13 cellular contexts compared by ENCODE assay signal in the genomic region with DNA sequence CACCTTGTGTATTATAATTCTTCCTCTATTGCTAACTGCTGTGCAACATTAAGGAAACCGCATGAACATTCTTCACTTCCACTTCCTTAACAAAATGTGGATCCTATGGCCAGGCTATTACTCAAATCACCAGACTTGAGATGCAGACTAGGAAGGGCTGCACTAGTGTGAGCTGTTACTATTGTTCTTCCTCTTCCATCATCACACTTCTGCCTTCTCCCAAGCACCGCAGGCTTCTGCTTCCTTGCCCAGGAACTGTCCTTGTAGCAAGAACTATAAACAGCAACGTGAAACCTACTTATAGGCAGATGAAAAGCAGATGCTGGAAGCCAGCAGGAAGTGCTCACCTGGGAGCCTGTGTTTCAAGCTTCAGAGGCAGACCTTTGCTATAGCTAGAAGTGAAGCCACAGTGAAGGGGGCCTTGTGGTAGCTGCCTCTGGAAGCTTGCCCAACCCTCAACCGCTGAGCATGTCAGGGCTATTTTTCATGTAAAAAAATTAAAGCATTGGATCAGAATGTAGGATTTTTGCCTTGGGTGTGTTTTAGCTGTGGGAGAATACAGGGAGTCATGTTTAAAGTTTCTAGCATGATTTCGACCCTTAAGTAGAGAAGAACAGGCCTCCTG. TPM values are rescaled to one million over a fixed set of nuclear protein-coding genes. Genes with fewer than 3 reads are reported as not detected.
DNase-seq lines count a peak whose midpoint lies in the region; ATAC-seq and TF ChIP-seq lines count a peak whose summit lies in the region.
"Had no signal": no experiment of that assay in that cellular context is flagged by ENCODE, and none has a peak within 500 bp of the region (broad histone marks: within the 10 kb centered on the region; RNA-seq: fewer than 3 reads in every experiment).

No MANE protein-coding gene starts in this region.

- H3K27me3 Mint-ChIP-seq in CD14-positive monocyte (ENCODE audit: low read depth in 3 of 3), result peaks cover 0 to 2% (median 0%) of the 10 kb centered on the region in 3 donors

- TF ChIP-seq CTCF in CD14-positive monocyte (IDR thresholded peaks at IDR 0.05), result no peak
- TF ChIP-seq CTCF in GM13976 (IDR thresholded peaks at IDR 0.05; ENCODE audit: borderline replicate concordance, control extremely low read depth, extremely low read depth, insufficient read depth, missing control alignments), result no peak
- TF ChIP-seq CTCF in transverse colon (IDR thresholded peaks at IDR 0.05), result no peak

- H3K27ac Mint-ChIP-seq in CD14-positive monocyte, result peak overlapping the region; percentile 58 to 90 (median 82)
- H3K27ac Mint-ChIP-seq: activated naive CD8-positive, alpha-beta T cell had no signal

- no peak overlapping the region for H3K4me3 ChIP-seq in right cardiac atrium (ENCODE audit: low read length)
- H3K4me3 ChIP-seq in effector memory CD4-positive, alpha-beta T cell (ENCODE audit: insufficient read depth, low read depth, low read length, poor library complexity, severe bottlenecking), result no peak overlapping the region
- no peak overlapping the region for H3K4me3 ChIP-seq in transverse colon

- 62% methylated on average over 5 of the region's 5 CpGs for WGBS in right cardiac atrium
- 50 to 54% methylated on average over 5 of the region's 5 CpGs for WGBS in transverse colon (ENCODE audit: low coverage in 1 of 2), 2 donors

- no peak for TF ChIP-seq EP300 in transverse colon (IDR thresholded peaks at IDR 0.05; ENCODE audit: low read depth)

- no peaks in the 10 kb centered on the region for H3K36me3 ChIP-seq in effector memory CD4-positive, alpha-beta T cell (ENCODE audit: control insufficient read depth, insufficient read depth, low read length)
- no peaks in the 10 kb centered on the region for H3K36me3 ChIP-seq in transverse colon

- H3K4me1 ChIP-seq in right cardiac atrium (ENCODE audit: control insufficient read depth, insufficient read depth, low read length) (no peaks in the 10 kb centered on the region), transverse colon (no peaks in the 10 kb centered on the region)
- H3K4me1 ChIP-seq in effector memory CD4-positive, alpha-beta T cell (ENCODE audit: control insufficient read depth, insufficient read depth, low read length, poor library complexity, severe bottlenecking), result no peaks in the 10 kb centered on the region

- peaks cover 28% of the 10 kb centered on the region for H3K4me1 Mint-ChIP-seq in CD14-positive monocyte

- H3K27me3 ChIP-seq in right cardiac atrium (ENCODE audit: control insufficient read depth, insufficient read depth) (no peaks in the 10 kb centered on the region), transverse colon (no peaks in the 10 kb centered on the region)
- H3K27me3 ChIP-seq in effector memory CD4-positive, alpha-beta T cell (replicated peaks; ENCODE audit: control insufficient read depth, insufficient read depth, low read length, poor library complexity, severe bottlenecking), result no peaks in the 10 kb centered on the region

- H3K9me3 Mint-ChIP-seq in CD14-positive monocyte, result peaks cover 0 to 8% (median 2%) of the 10 kb centered on the region in 7 donors

- peak overlapping the region in 1 of 2 donors; percentile 16 for H3K4me3 Mint-ChIP-seq in CD14-positive monocyte
- H3K4me3 Mint-ChIP-seq: activated naive CD8-positive, alpha-beta T cell had no signal

- DNase-seq in CD14-positive monocyte (ENCODE audit: low spot score) (peak; percentile 68), NOMO-1 treated with dmso at 0.1 percent for 144 hours (lab: John Stamatoyannopoulos, UW; ENCODE audit: unreplicated experiment) (peak; percentile 82), right cardiac atrium (peak in 1 of 3 donors; percentile 44), GM13976 (ENCODE audit: low spot score) (no peak), transverse colon (no peak), occipital lobe (lab: John Stamatoyannopoulos, UW) (no peak)
- DNase-seq in effector memory CD4-positive, alpha-beta T cell, result no peak
- DNase-seq: NCI-H526 treated with DMSO at 0.1 percent for 48 hours had no signal

- H3K27ac ChIP-seq in right cardiac atrium (ENCODE audit: low read length) (no peak overlapping the region), transverse colon (no peak overlapping the region)
- H3K27ac ChIP-seq in effector memory CD4-positive, alpha-beta T cell (ENCODE audit: insufficient read depth, low read length, poor library complexity, severe bottlenecking), result no peak overlapping the region

- peak; percentile 54 for ATAC-seq in HG02678 (IDR thresholded peaks at IDR 0.05; ENCODE audit: unreplicated experiment)
- ATAC-seq in right cardiac atrium, result peak; percentile 46 to 50

- H3K36me3 Mint-ChIP-seq in CD14-positive monocyte, result no peaks in the 10 kb centered on the region
- H3K36me3 Mint-ChIP-seq: activated naive CD8-positive, alpha-beta T cell had no signal

- in situ Hi-C loops in GM13976 (cut with MboI; ENCODE audit: low sequenced_read_pairs, unreplicated experiment), result no loop called here
- in situ Hi-C loops in transverse colon (cut with MboI; ENCODE audit: low pct_ligation_motif_present in 1 of 4, low pct_unique_long_range_greater_than_20kb in 1 of 4, low sequenced_read_pairs in 3 of 4), result no loop called here

- intact Hi-C loops in CD14-positive monocyte (cut with micrococcal nuclease), result no loop called here
- intact Hi-C loops in right cardiac atrium (cut with DNase I), result no loop called here
- intact Hi-C loops in transverse colon (cut with DNase I; ENCODE audit: low total_unique reads), result no loop called here

- H3K9me3 ChIP-seq in right cardiac atrium (ENCODE audit: control insufficient read depth, low read length) (no peaks in the 10 kb centered on the region), transverse colon (no peaks in the 10 kb centered on the region)
- H3K9me3 ChIP-seq in effector memory CD4-positive, alpha-beta T cell (ENCODE audit: control insufficient read depth, low read length), result no peaks in the 10 kb centered on the region

- no peak for TF ChIP-seq POLR2A in transverse colon (IDR thresholded peaks at IDR 0.05)

RNA-seq across cellular contexts. Expression of a gene that starts 43.9 kb away (rescaled TPM):
- polyA plus RNA-seq in CD14-positive monocyte, result not detected
- not detected for total RNA-seq in right cardiac atrium
- polyA plus RNA-seq in right cardiac atrium, result not detected
- total RNA-seq in transverse colon, result under 1 TPM in 2 of 4 donors, not detected in 2; under 0.01 to 0.48 TPM
- not detected for total RNA-seq in occipital lobe
- total RNA-seq: Daoy, H4, mesenteric fat pad had no signal

Comparison
In these comparisons a context has a peak if more than half of its experiments do, and no peak if none do; other contexts are left out.
1. DNase-seq: peak in CD14-positive monocyte (single experiment) and NOMO-1 treated with dmso at 0.1 percent for 144 hours (single experiment); none in GM13976 (single experiment), effector memory CD4-positive, alpha-beta T cell (0 of 3), transverse colon (single experiment) and occipital lobe (single experiment).